ENCODE assay signal across 12 cellular contexts in genomic region chr16:24738895-24739294, GRCh38.
"Had no signal": no experiment of that assay in that cellular context is flagged by ENCODE, and none has a peak within 500 bp of the region (broad histone marks: within the 10 kb centered on the region; RNA-seq: fewer than 3 reads in every experiment).

No MANE protein-coding gene starts in this region.

- H3K9me3 ChIP-seq: breast epithelium had no signal

- H3K27ac ChIP-seq: breast epithelium, VCaP had no signal

- H3K36me3 Mint-ChIP-seq: immature natural killer cell had no signal

- H3K4me3 Mint-ChIP-seq: nephron progenitor cell had no signal

- H3K4me3 ChIP-seq: breast epithelium, lung had no signal

- ATAC-seq: stimulated activated naive CD8-positive, alpha-beta T cell treated with anti-CD3 and anti-CD28 coated beads, Interleukin-15, Interleukin-2, amounts not matched to agents 100 U/mL and 50 U/mL, for 24 hours; T-cell had no signal

- H3K27me3 Mint-ChIP-seq: T-cell had no signal

- DNase-seq: activated CD4-positive, alpha-beta T cell treated with anti-CD3 and anti-CD28 coated beads for 48 hours; activated naive CD4-positive, alpha-beta T cell treated with anti-CD3 and anti-CD28 coated beads, Interleukin-2, amount 50 U/mL, for 16 hours; dermis blood vessel endothelial cell; immature natural killer cell; nephron progenitor cell; stimulated activated CD4-positive, alpha-beta T cell treated with anti-CD3 and anti-CD28 coated beads, Interleukin-2, amount 100 ng/mL, for 48 hours; stimulated activated naive CD8-positive, alpha-beta T cell treated with anti-CD3 and anti-CD28 coated beads, Interleukin-15, Interleukin-2, amounts not matched to agents 100 U/mL and 50 U/mL, for 24 hours; T-cell; T1000 had no signal

- H3K36me3 ChIP-seq: breast epithelium had no signal

- H3K9me3 Mint-ChIP-seq: immature natural killer cell, nephron progenitor cell, T-cell had no signal

- H3K27me3 ChIP-seq: breast epithelium had no signal
